29 cellular contexts compared by ENCODE assay signal in genomic region chr4:42781325-42781724, GRCh38.
"Had no signal": no experiment of that assay in that cellular context is flagged by ENCODE, and none has a peak within 500 bp of the region (broad histone marks: within the 10 kb centered on the region; RNA-seq: fewer than 3 reads in every experiment).

No MANE protein-coding gene starts in this region.

- H3K27ac Mint-ChIP-seq: effector memory CD8-positive, alpha-beta T cell; natural killer cell treated with Interleukin-12 subunit alpha and Interleukin-12 subunit beta and Interleukin-15 and Interleukin-18, amount 100 ng/mL, for 72 hours; progenitor cell of endocrine pancreas; stimulated activated naive CD8-positive, alpha-beta T cell treated with anti-CD3 and anti-CD28 coated beads, Interleukin-15, Interleukin-2, amounts not matched to agents 100 ng/mL and 50 ng/mL, for 24 hours had no signal

- H3K4me2 ChIP-seq: smooth muscle cell had no signal

- H3K27me3 ChIP-seq: esophagus squamous epithelium, heart right ventricle, pancreas, right atrium auricular region, thyroid gland had no signal

- H3K36me3 Mint-ChIP-seq: natural killer cell treated with Interleukin-12 subunit alpha and Interleukin-12 subunit beta and Interleukin-15 and Interleukin-18, amount 100 ng/mL, for 72 hours had no signal

- H3K27me3 Mint-ChIP-seq: stimulated activated naive CD8-positive, alpha-beta T cell treated with anti-CD3 and anti-CD28 coated beads, Interleukin-15, Interleukin-2, amounts not matched to agents 100 ng/mL and 50 ng/mL, for 24 hours had no signal

- H3K4me3 Mint-ChIP-seq: effector memory CD8-positive, alpha-beta T cell; natural killer cell treated with Interleukin-12 subunit alpha and Interleukin-12 subunit beta and Interleukin-15 and Interleukin-18, amount 100 ng/mL, for 72 hours; neural crest cell; stimulated activated naive CD8-positive, alpha-beta T cell treated with anti-CD3 and anti-CD28 coated beads, Interleukin-15, Interleukin-2, amounts not matched to agents 100 ng/mL and 50 ng/mL, for 24 hours had no signal

- H3K9me3 Mint-ChIP-seq: natural killer cell treated with Interleukin-12 subunit alpha and Interleukin-12 subunit beta and Interleukin-15 and Interleukin-18, amount 100 ng/mL, for 72 hours had no signal

- H3K9me3 ChIP-seq: esophagus squamous epithelium, lower lobe of right lung, neutrophil, pancreas, thyroid gland had no signal

- H3K4me1 Mint-ChIP-seq: neural crest cell had no signal

- H3K4me1 ChIP-seq: esophagus squamous epithelium, heart right ventricle, lower lobe of right lung, pancreas, right atrium auricular region had no signal

- ATAC-seq: effector memory CD8-positive, alpha-beta T cell; heart right ventricle; left colon; left ventricle myocardium superior; lower lobe of right lung; natural killer cell treated with Interleukin-12 subunit alpha and Interleukin-12 subunit beta and Interleukin-15 and Interleukin-18, amount 100 ng/mL, for 72 hours; pancreas; sciatic nerve had no signal

- DNase-seq: cerebellar nuclear complex; cortex of kidney; effector memory CD8-positive, alpha-beta T cell; erythroblast; esophagus squamous epithelium; foreskin melanocyte; glutamatergic neuron; heart right ventricle; hippocampal formation; islet precursor cell; kidney glomerular epithelial cell; left colon; left ventricle myocardium superior; lower lobe of right lung; pancreas; stimulated activated CD4-positive, alpha-beta T cell treated with anti-CD3 and anti-CD28 coated beads, Interleukin-12 subunit alpha, Interleukin-12 subunit beta, amount 100 ng/mL, for 4 hours; stimulated activated CD4-positive, alpha-beta T cell treated with anti-CD3 and anti-CD28 coated beads, Interleukin-1b, Interleukin-23, amount 100 ng/mL, for 48 hours; stimulated activated CD4-positive, alpha-beta T cell treated with anti-CD3 and anti-CD28 coated beads, Interleukin-4, amount 100 ng/mL, for 1 hour; stimulated activated CD8-positive, alpha-beta memory T cell treated with anti-CD3 and anti-CD28 coated beads, Interleukin-4, amount 100 ng/mL, for 48 hours; thyroid gland; trophoblast cell had no signal

- H3K27ac ChIP-seq: esophagus squamous epithelium, heart right ventricle, lower lobe of right lung, neutrophil, pancreas, right atrium auricular region, thyroid gland had no signal

- H3K36me3 ChIP-seq: esophagus squamous epithelium, heart right ventricle, lower lobe of right lung, neutrophil, pancreas, right atrium auricular region, thyroid gland had no signal

- H3K4me3 ChIP-seq: esophagus squamous epithelium, heart right ventricle, lower lobe of right lung, pancreas, right atrium auricular region, smooth muscle cell, thyroid gland had no signal
